ENCODE assay signal across 8 cellular contexts in the genomic region with DNA sequence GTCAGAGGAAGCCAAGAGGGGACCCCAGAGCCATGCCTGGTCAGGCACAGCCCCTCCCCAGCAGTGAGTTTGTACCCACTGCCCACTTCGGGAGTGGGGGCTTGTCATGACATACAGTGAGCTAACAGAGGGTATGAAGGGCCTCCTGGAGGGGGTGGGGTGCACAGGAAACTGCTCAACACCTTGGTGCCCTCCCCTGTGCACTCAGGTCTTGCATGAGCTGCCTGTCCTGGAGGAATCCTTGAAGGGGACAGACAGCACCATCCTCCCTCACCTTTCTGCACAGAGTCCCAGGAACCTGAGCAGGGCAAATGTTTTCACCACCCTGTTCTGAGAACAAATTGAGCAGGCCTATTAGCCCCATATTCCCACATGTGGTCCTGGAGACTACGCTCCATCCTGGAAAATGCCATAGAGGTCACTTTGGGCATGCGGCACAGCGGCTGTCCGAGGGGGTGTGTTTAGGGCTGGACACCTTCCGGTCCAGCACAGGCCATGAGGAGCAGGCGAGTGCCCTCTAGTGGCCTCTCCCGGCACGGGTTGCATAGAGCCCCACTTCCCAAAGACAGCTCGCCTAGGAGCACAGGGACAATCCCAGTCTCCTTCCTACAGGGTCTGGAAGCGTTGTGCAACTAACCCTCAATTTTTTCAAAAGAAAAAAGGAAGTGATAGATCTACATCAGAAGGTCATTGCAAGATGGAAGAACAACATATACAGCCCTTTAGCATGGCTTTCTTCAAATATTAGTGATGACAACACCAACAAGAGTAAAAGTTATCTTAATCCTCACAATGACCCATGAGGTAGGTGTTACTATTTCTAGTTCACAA. TPM values are rescaled to one million over a fixed set of nuclear protein-coding genes. Genes with fewer than 3 reads are reported as not detected.
DNase-seq lines count a peak whose midpoint lies in the region; ATAC-seq and TF ChIP-seq lines count a peak whose summit lies in the region.

No MANE protein-coding gene starts in this region.

- peak; percentile 17 for TF ChIP-seq CTCF in GM12801 (IDR thresholded peaks at IDR 0.05; ENCODE audit: extremely low read depth, insufficient read length)

- H3K27ac ChIP-seq in right cardiac atrium (ENCODE audit: low read length) = no peak overlapping the region

- peak; percentile 94 for ATAC-seq in right cardiac atrium
- no peak for ATAC-seq in GM21367 (IDR thresholded peaks at IDR 0.05; ENCODE audit: unreplicated experiment)
- ATAC-seq in T-helper 17 cell = no peak

- H3K27me3 Mint-ChIP-seq in T-helper 17 cell = no peaks in the 10 kb centered on the region

- peak; percentile 94 for DNase-seq in AG20443 (ENCODE audit: low spot score)
- peak; percentile 29 to 83 for DNase-seq in NCI-H526 (lab: John Stamatoyannopoulos, UW)
- DNase-seq in amniotic epithelial cell (ENCODE audit: low read depth) = peak; percentile 64
- DNase-seq in right cardiac atrium = peak; percentile 91 to 97 (median 95)
- peak; percentile 89 for DNase-seq in retina
- DNase-seq in T-helper 17 cell = no peak

- H3K9me3 ChIP-seq in right cardiac atrium (ENCODE audit: control insufficient read depth, low read length) (no peaks in the 10 kb centered on the region), T-helper 17 cell (ENCODE audit: control insufficient read depth, low read length, poor library complexity, severe bottlenecking) (no peaks in the 10 kb centered on the region)

- H3K36me3 Mint-ChIP-seq in T-helper 17 cell (ENCODE audit: low read depth) = no peaks in the 10 kb centered on the region

- no peak overlapping the region for H3K4me3 ChIP-seq in right cardiac atrium (ENCODE audit: low read length)

- H3K27ac Mint-ChIP-seq in T-helper 17 cell = no peak overlapping the region

- H3K4me1 Mint-ChIP-seq in T-helper 17 cell = peaks cover 27% of the 10 kb centered on the region

- H3K4me3 Mint-ChIP-seq in T-helper 17 cell = no peak overlapping the region

- no peaks in the 10 kb centered on the region for H3K27me3 ChIP-seq in right cardiac atrium (ENCODE audit: control insufficient read depth, insufficient read depth)

- intact Hi-C loops in right cardiac atrium (cut with DNase I) = loop anchor here in 2 of 4 donors (5.0 kb wide), 2 partner anchors 887 to 942 kb away; no protein-coding TSS in a partner anchor

- no peaks in the 10 kb centered on the region for H3K4me1 ChIP-seq in right cardiac atrium (ENCODE audit: control insufficient read depth, insufficient read depth, low read length)

- 23% methylated on average over 11 of the region's 11 CpGs for WGBS in right cardiac atrium

RNA-seq across cellular contexts. Expression of gene ZFP36L1, which starts 31.9 kb away (rescaled TPM):
- 100 to 1,000 TPM in 3 of 4 donors, 10 to 100 TPM in 1; 97.4 to 132 (median 117) TPM for total RNA-seq in right cardiac atrium
- polyA plus RNA-seq in right cardiac atrium = 45.2 TPM
- 100 to 1,000 TPM; 217 to 257 TPM for total RNA-seq in T-helper 17 cell

Comparison
In these comparisons a context has a peak if more than half of its experiments do, and no peak if none do; other contexts are left out.
1. DNase-seq: peak in AG20443 (single experiment), NCI-H526 (2 of 2), amniotic epithelial cell (single experiment), right cardiac atrium (3 of 3) and retina (single experiment); none in T-helper 17 cell (0 of 3).
2. ATAC-seq: peak in right cardiac atrium (2 of 2); none in GM21367 (single experiment) and T-helper 17 cell (single experiment).